Comparison of ENCODE assay signal across 27 cellular contexts in genomic region chr14:94509356-94509755, GRCh38. TPM values are rescaled to one million over a fixed set of nuclear protein-coding genes. Genes with fewer than 3 reads are reported as not detected.
DNase-seq lines count a peak whose midpoint lies in the region; ATAC-seq, FAIRE-seq and TF ChIP-seq lines count a peak whose summit lies in the region.
"Had no signal": no experiment of that assay in that cellular context is flagged by ENCODE, and none has a peak within 500 bp of the region (broad histone marks: within the 10 kb centered on the region; RNA-seq: fewer than 3 reads in every experiment).

Gene SERPINA12 (minus strand): TSS chr14:94509469. CDS start chr14:94498397, 11,072 bp downstream.

- peaks cover 0 to 6% (median 0%) of the 10 kb centered on the region in 4 donors for H3K4me1 ChIP-seq in right lobe of liver
- H3K4me1 ChIP-seq in HepG2 (ENCODE audit: insufficient read depth, low read length), result peaks cover 22% of the 10 kb centered on the region
- no peaks in the 10 kb centered on the region for H3K4me1 ChIP-seq in suprapubic skin
- H3K4me1 ChIP-seq: A549; BE2C; BLaER1 treated with 17β-estradiol and CSF1 and Interleukin-3, amounts not matched to agents 10 nM and 100 nM had no signal

- TF ChIP-seq EP300 in HepG2 (IDR thresholded peaks at IDR 0.05; ENCODE audit: low read depth in 2 of 2, low read length in 2 of 2) (no peak), HepG2 (CRISPR knock-in tag; IDR thresholded peaks at IDR 0.05; ENCODE audit: borderline replicate concordance) (no peak), suprapubic skin (IDR thresholded peaks at IDR 0.05) (no peak)

- 9% methylated on average over 2 of the region's 3 CpGs for WGBS in right lobe of liver (ENCODE audit: insufficient coverage, low coverage, low lambda C conversion rate, missing lambda C conversion rate)
- 53% methylated on average over 3 of the region's 3 CpGs for WGBS in HepG2 (ENCODE audit: low lambda C conversion rate)
- WGBS in suprapubic skin, result 54% methylated on average over 3 of the region's 3 CpGs

- H3K27ac ChIP-seq in right lobe of liver (no peak within 1 kb of the TSS), HepG2 (ENCODE audit: extremely low read length, insufficient read depth, low read length) (no peak within 1 kb of the TSS), suprapubic skin (no peak within 1 kb of the TSS)
- H3K27ac ChIP-seq: A549; BLaER1 treated with 17β-estradiol and CSF1 and Interleukin-3, amounts not matched to agents 10 nM and 100 nM; GM23248 had no signal

- H4K20me1 ChIP-seq in HepG2 (ENCODE audit: insufficient read depth, low read length), result no peaks in the 10 kb centered on the region
- H4K20me1 ChIP-seq: BLaER1 treated with 17β-estradiol and CSF1 and Interleukin-3, amounts not matched to agents 10 nM and 100 nM had no signal

- no peak within 1 kb of the TSS for H3K9ac ChIP-seq in HepG2 (ENCODE audit: insufficient read depth, low read depth, low read length)
- H3K9ac ChIP-seq: BLaER1 treated with 17β-estradiol and CSF1 and Interleukin-3, amounts not matched to agents 10 nM and 100 nM; GM23248 had no signal

- H3K27me3 ChIP-seq in right lobe of liver (no peaks in the 10 kb centered on the region), HepG2 (ENCODE audit: control insufficient read depth in 1 of 2, insufficient read depth in 2 of 2, low read length in 2 of 2) (no peaks in the 10 kb centered on the region), suprapubic skin (no peaks in the 10 kb centered on the region)
- H3K27me3 ChIP-seq: BLaER1 treated with 17β-estradiol and CSF1 and Interleukin-3, amounts not matched to agents 10 nM and 100 nM had no signal

- H3K9me3 Mint-ChIP-seq in neural crest cell, result no peaks in the 10 kb centered on the region
- H3K9me3 Mint-ChIP-seq: CD4-positive, alpha-beta T cell; CD8-positive, alpha-beta memory T cell had no signal

- H3K4me3 Mint-ChIP-seq in neural crest cell, result no peak within 1 kb of the TSS
- H3K4me3 Mint-ChIP-seq: CD14-positive monocyte; CD4-positive, alpha-beta T cell; CD8-positive, alpha-beta memory T cell had no signal

- TF ChIP-seq POLR2A in right lobe of liver (IDR thresholded peaks at IDR 0.05) (no peak), HepG2 (IDR thresholded peaks at IDR 0.05; ENCODE audit: insufficient read depth in 1 of 2, low read depth in 2 of 2, low read length in 2 of 2) (no peak), suprapubic skin (IDR thresholded peaks at IDR 0.05) (no peak)

- DNase-seq in right lobe of liver (no peak), HepG2 (ENCODE audit: low spot score) (no peak), neural crest cell (ENCODE audit: low read depth, low spot score) (no peak), suprapubic skin (ENCODE audit: low spot score in 2 of 2) (no peak), DMS79 treated with DMSO at 0.1 percent for 48 hours (lab: John Stamatoyannopoulos, UW) (no peak)
- DNase-seq: 8988T; ACHN; AML-193; BE2C; CD4-positive, alpha-beta T cell; CD8-positive, alpha-beta memory T cell; DMS 273 treated with DMSO at 0.1 percent for 48 hours; DMS79; GF-D8; GM23248; H7; HCEC 1CT had no signal

- H3K4me3 ChIP-seq in right lobe of liver (no peak within 1 kb of the TSS), HepG2 (replicated peaks in 1 of 3; ENCODE audit: insufficient read depth in 1 of 3, low read depth in 2 of 3, low read length in 3 of 3) (no peak within 1 kb of the TSS), suprapubic skin (no peak within 1 kb of the TSS)
- H3K4me3 ChIP-seq: A549; BLaER1 treated with 17β-estradiol and CSF1 and Interleukin-3, amounts not matched to agents 10 nM and 100 nM; GM23248 had no signal

- in situ Hi-C loops in HepG2 (cut with HindIII; ENCODE audit: extremely low pct_ligation_motif_present, low pct_unique_long_range_greater_than_20kb), result no loop called here

- ATAC-seq in right lobe of liver (peak; percentile 13 to 92 (median 50)), HepG2 (no peak), HG02678 (IDR thresholded peaks at IDR 0.05; ENCODE audit: unreplicated experiment) (no peak)
- ATAC-seq: A549 had no signal

- CTCF ChIA-PET in HepG2 (lab: Yijun Ruan, JAX; ENCODE audit: low intra/inter-chr PET ratio, low total read pairs), result no interaction called here

- intact Hi-C loops in right lobe of liver (cut with DNase I), result no loop called here
- intact Hi-C loops in HepG2 (cut with micrococcal nuclease; ENCODE audit: unreplicated experiment), result loop anchor here (5.0 kb wide), 1 partner anchor 33 kb away; no protein-coding TSS in a partner anchor

- TF ChIP-seq CTCF in right lobe of liver (IDR thresholded peaks at IDR 0.05) (no peak), HepG2 (CRISPR knock-in tag; IDR thresholded peaks at IDR 0.05) (no peak), neural crest cell (conservative IDR thresholded peaks at IDR 0.05) (no peak), suprapubic skin (IDR thresholded peaks at IDR 0.05) (no peak)

- no peaks in the 10 kb centered on the region for H3K4me1 Mint-ChIP-seq in neural crest cell
- H3K4me1 Mint-ChIP-seq: CD14-positive monocyte; CD8-positive, alpha-beta memory T cell had no signal

- BruUV-seq in HepG2 (replicated peaks; lab: Mats Ljungman, UMichigan), result no TSS peak

- peak within 1 kb of the TSS; percentile 40 for H3K27ac Mint-ChIP-seq in neural crest cell (ENCODE audit: unreplicated experiment)
- H3K27ac Mint-ChIP-seq: CD14-positive monocyte; CD4-positive, alpha-beta T cell; CD8-positive, alpha-beta memory T cell had no signal

- no peak within 1 kb of the TSS for H3K4me2 ChIP-seq in HepG2 (ENCODE audit: low read depth, low read length)
- H3K4me2 ChIP-seq: A549; BLaER1 treated with 17β-estradiol and CSF1 and Interleukin-3, amounts not matched to agents 10 nM and 100 nM had no signal

- no peaks in the 10 kb centered on the region for H3K79me2 ChIP-seq in HepG2 (ENCODE audit: insufficient read depth, low read length)

- POLR2A ChIA-PET in HepG2 (lab: Yijun Ruan, JAX), result no interaction called here

- no peak for FAIRE-seq in HepG2 (lab: Jason Lieb, UNC)
- FAIRE-seq: A549, D721Med, GM12891, GM18507, H1 had no signal

- no peaks in the 10 kb centered on the region for H3K36me3 Mint-ChIP-seq in neural crest cell (ENCODE audit: low read depth)
- H3K36me3 Mint-ChIP-seq: CD14-positive monocyte; CD8-positive, alpha-beta memory T cell had no signal

- H3K36me3 ChIP-seq in right lobe of liver (no peaks in the 10 kb centered on the region), HepG2 (replicated peaks in 1 of 2; ENCODE audit: control insufficient read depth in 1 of 2, insufficient read depth in 2 of 2, low read length in 2 of 2) (no peaks in the 10 kb centered on the region), suprapubic skin (no peaks in the 10 kb centered on the region)
- H3K36me3 ChIP-seq: BE2C; BLaER1 treated with 17β-estradiol and CSF1 and Interleukin-3, amounts not matched to agents 10 nM and 100 nM had no signal

- H3K9me3 ChIP-seq in right lobe of liver (no peaks in the 10 kb centered on the region), HepG2 (ENCODE audit: low read length) (no peaks in the 10 kb centered on the region), suprapubic skin (no peaks in the 10 kb centered on the region)
- H3K9me3 ChIP-seq: A549; BE2C; BLaER1 treated with 17β-estradiol and CSF1 and Interleukin-3, amounts not matched to agents 10 nM and 100 nM had no signal

- H3K27me3 Mint-ChIP-seq in neural crest cell (ENCODE audit: low read depth), result peaks cover 9% of the 10 kb centered on the region

- TF ChIP-seq RAD21 in HepG2 (CRISPR knock-in tag; IDR thresholded peaks at IDR 0.05), result no peak

- H2AFZ ChIP-seq in HepG2 (ENCODE audit: low read length), result no peak within 1 kb of the TSS
- H2AFZ ChIP-seq: GM23248 had no signal

TF ChIP-seq in HepG2, 621 proteins besides CTCF, POLR2A, EP300 and RAD21:
- TF ChIP-seq ZNF614 (CRISPR knock-in tag; IDR thresholded peaks at IDR 0.05; ENCODE audit: borderline replicate concordance) (no peak), GATAD2A (CRISPR knock-in tag; IDR thresholded peaks at IDR 0.05) (no peak)

RNA-seq across cellular contexts. Expression of gene SERPINA12, which starts in this region (rescaled TPM):
- 1 to 10 TPM in 1 of 6 experiments, under 1 TPM in 2, not detected in 3; 0.26 to 2.8 (median 0.39) TPM for total RNA-seq in right lobe of liver
- not detected in 2 replicates for total RNA-seq in HepG2 (2016; rRNA removed; fragmentation: Illumina TruSeq; extraction: Trizol)
- total RNA-seq in HepG2 (2016; cell fraction: cytosol; rRNA removed; fragmentation: Illumina TruSeq; extraction: Trizol; ENCODE audit: low read depth), result not detected in 2 replicates
- total RNA-seq in HepG2 (2016; cell fraction: insoluble cytoplasmic fraction; rRNA removed; fragmentation: Illumina TruSeq; extraction: Trizol), result not detected in 2 replicates
- not detected in 2 replicates for total RNA-seq in HepG2 (2016; cell fraction: membrane; rRNA removed; fragmentation: Illumina TruSeq; extraction: Trizol)
- total RNA-seq in HepG2 (2016; cell fraction: nucleus; rRNA removed; fragmentation: Illumina TruSeq; extraction: Trizol), result not detected in 2 replicates
- polyA plus RNA-seq in HepG2 (2011; rRNA removed), result 0.08 TPM in 1 of 2 replicates, not detected in the other
- polyA plus RNA-seq in HepG2 (2011; cell fraction: cytosol; rRNA removed), result 0.07 TPM in 1 of 2 replicates, not detected in the other
- polyA plus RNA-seq in HepG2 (2011; cell fraction: nucleus; rRNA removed), result not detected in 2 replicates
- 9.8 and 20.4 TPM in 2 replicates for polyA plus RNA-seq in HepG2 (2012)
- not detected in 2 replicates for polyA plus RNA-seq in HepG2 (2016; cell fraction: cytosol; fragmentation: Illumina TruSeq; extraction: Trizol; ENCODE audit: low read depth)
- polyA plus RNA-seq in HepG2 (2016; cell fraction: insoluble cytoplasmic fraction; fragmentation: Illumina TruSeq; extraction: Trizol; ENCODE audit: low read depth), result 0.11 TPM in 1 of 2 replicates, not detected in the other
- 0.08 TPM in 1 of 2 replicates, not detected in the other for polyA plus RNA-seq in HepG2 (2016; cell fraction: membrane; fragmentation: Illumina TruSeq; extraction: Trizol; ENCODE audit: low read depth)
- polyA plus RNA-seq in HepG2 (2016; cell fraction: nucleus; fragmentation: Illumina TruSeq; extraction: Trizol; ENCODE audit: insufficient read depth, low read depth), result not detected in 2 replicates
- polyA minus RNA-seq in HepG2 (2011; rRNA and poly(A)+ RNA removed; ENCODE audit: low replicate concordance), result 0.10 TPM in 1 of 2 replicates, not detected in the other
- polyA minus RNA-seq in HepG2 (2011; cell fraction: cytosol; rRNA and poly(A)+ RNA removed), result not detected in 2 replicates
- polyA minus RNA-seq in HepG2 (2011; cell fraction: nucleus; rRNA and poly(A)+ RNA removed), result not detected in 2 replicates
- not detected in 2 replicates for total RNA-seq in neural crest cell
- total RNA-seq in suprapubic skin, result 100 to 1,000 TPM in 3 of 4 donors, 10 to 100 TPM in 1; 91.3 to 486 (median 265) TPM
- total RNA-seq: CD4-positive, alpha-beta T cell; CD8-positive, alpha-beta memory T cell; Daoy; G401; GM23248; H1; H7 had no signal
- polyA plus RNA-seq: A549; CD14-positive monocyte; CD8-positive, alpha-beta memory T cell; GM23248; H1 had no signal

Comparison
In these comparisons a context has a peak if more than half of its experiments do, and no peak if none do; other contexts are left out.
1. RNA of gene SERPINA12 (total RNA-seq): 91.3 to 486 TPM in suprapubic skin; 0.26 to 2.8 TPM in right lobe of liver, not detected in HepG2 and not detected in neural crest cell; every median in the first group is over 10 times any median in the second.
2. ATAC-seq: peak in right lobe of liver (4 of 4); none in HepG2 (single experiment) and HG02678 (single experiment).